ENCODE assay signal across 8 cellular contexts in genomic region chr19:52922841-52923781, GRCh38. TPM values are rescaled to one million over a fixed set of nuclear protein-coding genes. Genes with fewer than 3 reads are reported as not detected.
DNase-seq lines count a peak whose midpoint lies in the region; ATAC-seq and TF ChIP-seq lines count a peak whose summit lies in the region.

TSS of gene ZNF888 (minus strand) at chr19:52923428. CDS start at chr19:52917873, 5,555 bp downstream.

- H3K79me2 ChIP-seq in OCI-LY1 (ENCODE audit: insufficient read depth, low read length): no peaks in the 10 kb centered on the region

- H3K4me2 ChIP-seq in OCI-LY1 (ENCODE audit: low read length): peak within 1 kb of the TSS; percentile 83

- H3K27ac ChIP-seq in C4-2B: peak within 1 kb of the TSS; percentile 77
- H3K27ac ChIP-seq in OCI-LY1 (ENCODE audit: low read depth, low read length, poor library complexity, severe bottlenecking): peak within 1 kb of the TSS; percentile 74
- peak within 1 kb of the TSS; percentile 92 to 97 for H3K27ac ChIP-seq in mucosa of rectum (ENCODE audit: low read depth in 2 of 2, low read length in 2 of 2)

- no peaks in the 10 kb centered on the region for H3K9me2 ChIP-seq in OCI-LY1 (ENCODE audit: low read depth, low read length)

- H3K4me1 ChIP-seq in OCI-LY1 (ENCODE audit: insufficient read depth, low read length, severe bottlenecking) (peaks cover 16% of the 10 kb centered on the region), mucosa of rectum (ENCODE audit: control insufficient read depth in 2 of 2, insufficient read depth in 2 of 2, low read length in 2 of 2) (peaks cover 2 to 15% of the 10 kb centered on the region in 2 donors)

- H3K27me3 ChIP-seq in OCI-LY1 (ENCODE audit: insufficient read depth, low read length) (no peaks in the 10 kb centered on the region), mucosa of rectum (ENCODE audit: control insufficient read depth in 2 of 2, insufficient read depth in 2 of 2, low read length in 2 of 2) (no peaks in the 10 kb centered on the region)

- H2AFZ ChIP-seq in OCI-LY1 (ENCODE audit: low read length): peak within 1 kb of the TSS; percentile 89; the same call in 1 of the 2 replicates

- H3F3A ChIP-seq in OCI-LY1 (ENCODE audit: insufficient read depth, low read length): no peaks in the 10 kb centered on the region

- peak within 1 kb of the TSS; percentile 99 for H3K4me3 ChIP-seq in OCI-LY1 (ENCODE audit: low read depth, low read length, poor library complexity, severe bottlenecking)
- peak within 1 kb of the TSS; percentile 90 for H3K4me3 ChIP-seq in epithelial cell of proximal tubule (ENCODE audit: low read depth, low read length)
- peak within 1 kb of the TSS; percentile 78 to 98 for H3K4me3 ChIP-seq in mucosa of rectum (ENCODE audit: low read length in 2 of 2)

- no peaks in the 10 kb centered on the region for H4K20me1 ChIP-seq in OCI-LY1 (ENCODE audit: insufficient read depth, low read length)

- ATAC-seq in GM19372 (IDR thresholded peaks at IDR 0.05; ENCODE audit: low read depth, unreplicated experiment) (peak; percentile 98), HG03565 (IDR thresholded peaks at IDR 0.05; ENCODE audit: unreplicated experiment) (peak; percentile 65)

- TF ChIP-seq CTCF in C4-2B (conservative IDR thresholded peaks at IDR 0.05) (no peak), OCI-LY1 (IDR thresholded peaks at IDR 0.05; ENCODE audit: low read length) (no peak), epithelial cell of proximal tubule (conservative IDR thresholded peaks at IDR 0.05; ENCODE audit: low read depth, low read length) (no peak)

- peak; percentile 85 for DNase-seq in activated T-cell treated with anti-CD3 and anti-CD28 coated beads, Interleukin-2, amount 50 U/mL, for 1 hour
- DNase-seq in epithelial cell of proximal tubule (ENCODE audit: low read depth): no peak
- DNase-seq in stimulated activated CD8-positive, alpha-beta memory T cell treated with anti-CD3 and anti-CD28 coated beads, Interleukin-4, amount 100 ng/mL, for 4 hours (ENCODE audit: low read depth in 2 of 2, low spot score in 1 of 2): peak; percentile 70 to 73

- H3K9me3 ChIP-seq in OCI-LY1 (ENCODE audit: low read length): no peaks in the 10 kb centered on the region
- H3K9me3 ChIP-seq in mucosa of rectum (ENCODE audit: control insufficient read depth in 2 of 2, low read length in 2 of 2): no peaks in the 10 kb centered on the region

- H3K9ac ChIP-seq in OCI-LY1 (ENCODE audit: low read length) (peak within 1 kb of the TSS; percentile 99), mucosa of rectum (ENCODE audit: low read depth in 1 of 2, low read length in 2 of 2) (peak within 1 kb of the TSS; percentile 85 to 99)

- H3K36me3 ChIP-seq in OCI-LY1 (ENCODE audit: insufficient read depth, low read length) (peaks cover 23% of the 10 kb centered on the region), mucosa of rectum (ENCODE audit: control insufficient read depth in 2 of 2, insufficient read depth in 2 of 2, low read length in 2 of 2) (peaks cover under 1 to 2% of the 10 kb centered on the region in 2 donors)

RNA-seq across cellular contexts. Expression of gene ZNF888, which starts in this region (rescaled TPM):
- 5.1 and 6.3 TPM in 2 replicates for total RNA-seq in epithelial cell of proximal tubule
